ENCODE assay signal across 31 cellular contexts in the genomic region with DNA sequence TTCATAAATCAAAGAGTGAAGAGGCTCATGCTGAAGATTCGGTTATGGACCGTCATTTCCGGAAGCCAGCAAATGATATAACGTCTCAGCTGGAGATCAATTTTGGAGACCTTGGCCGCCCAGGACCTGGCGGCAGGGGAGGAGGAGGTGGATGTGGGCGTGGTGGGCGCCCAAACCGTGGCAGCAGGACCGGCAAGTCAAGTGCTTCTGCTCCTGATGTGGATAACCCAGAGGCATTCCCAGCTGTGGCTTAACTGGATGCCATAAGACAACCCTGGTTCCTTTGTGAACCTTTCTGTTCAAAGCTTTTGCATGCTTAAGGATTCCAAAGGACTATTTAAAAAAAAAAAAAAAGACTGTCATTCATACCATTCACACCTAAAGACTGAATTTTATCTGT. TPM values are rescaled to one million over a fixed set of nuclear protein-coding genes. Genes with fewer than 3 reads are reported as not detected.
DNase-seq lines count a peak whose midpoint lies in the region; ATAC-seq and TF ChIP-seq lines count a peak whose summit lies in the region.
"Had no signal": no experiment of that assay in that cellular context is flagged by ENCODE, and none has a peak within 500 bp of the region (broad histone marks: within the 10 kb centered on the region; RNA-seq: fewer than 3 reads in every experiment).

No MANE protein-coding gene starts in this region.

- H3K4me1 ChIP-seq in HEK293 (ENCODE audit: control insufficient read depth, insufficient read depth, low read length) (no peaks in the 10 kb centered on the region), trophoblast cell (ENCODE audit: control insufficient read depth in 1 of 2, insufficient read depth in 2 of 2, low read length in 2 of 2) (no peaks in the 10 kb centered on the region)
- H3K4me1 ChIP-seq: A549; BE2C; BLaER1; BLaER1 treated with 17β-estradiol and CSF1 and Interleukin-3, amounts not matched to agents 10 nM and 100 nM; Caco-2 had no signal

- H3K4me2 ChIP-seq in trophoblast cell (ENCODE audit: low read length), result no peak overlapping the region
- H3K4me2 ChIP-seq: A549; BLaER1; BLaER1 treated with 17β-estradiol and CSF1 and Interleukin-3, amounts not matched to agents 10 nM and 100 nM had no signal

- CTCF ChIA-PET in HEK293 (lab: Yijun Ruan, JAX), result no interaction called here

- H3K18ac ChIP-seq in trophoblast cell (ENCODE audit: low read length), result no peak overlapping the region

- no CpG with 5 or more reads among the region's 10 CpGs for WGBS in trophoblast cell (ENCODE audit: extremely low coverage, insufficient coverage, insufficient read length)

- no peak overlapping the region for H2BK120ac ChIP-seq in trophoblast cell (ENCODE audit: insufficient read depth, low read length, poor library complexity)

- TF ChIP-seq CTCF in HEK293 (tag by site-specific recombination; IDR thresholded peaks at IDR 0.05) (no peak), WERI-Rb-1 (IDR thresholded peaks at IDR 0.05; ENCODE audit: low read depth, low read length) (no peak)

- no peak overlapping the region for H3K4ac ChIP-seq in trophoblast cell (ENCODE audit: low read depth, low read length)

- H3K14ac ChIP-seq in trophoblast cell (ENCODE audit: low read length), result no peak overlapping the region

- no peak overlapping the region for H2AK5ac ChIP-seq in trophoblast cell (ENCODE audit: low read length)

- H3K4me3 ChIP-seq in HEK293 (ENCODE audit: low read depth, low read length) (no peak overlapping the region), trophoblast cell (ENCODE audit: low read depth, low read length) (no peak overlapping the region), WERI-Rb-1 (ENCODE audit: low read depth, low read length) (no peak overlapping the region)
- H3K4me3 ChIP-seq: A549; BLaER1; BLaER1 treated with 17β-estradiol and CSF1 and Interleukin-3, amounts not matched to agents 10 nM and 100 nM had no signal

- H3K79me2 ChIP-seq in trophoblast cell (ENCODE audit: control insufficient read depth, insufficient read depth, low read length, poor library complexity), result no peaks in the 10 kb centered on the region

- no peak overlapping the region for H4K91ac ChIP-seq in trophoblast cell (ENCODE audit: low read depth, low read length)

- no peak overlapping the region for H2AFZ ChIP-seq in trophoblast cell (ENCODE audit: insufficient read depth, low read length, poor library complexity)

- no peak overlapping the region for H3K9ac ChIP-seq in trophoblast cell (ENCODE audit: low read length)
- H3K9ac ChIP-seq: BLaER1; BLaER1 treated with 17β-estradiol and CSF1 and Interleukin-3, amounts not matched to agents 10 nM and 100 nM had no signal

- H3K27ac ChIP-seq in HEK293 (ENCODE audit: extremely low read depth, low read depth, low read length) (no peak overlapping the region), trophoblast cell (ENCODE audit: low read depth, low read length) (no peak overlapping the region), WERI-Rb-1 (no peak overlapping the region)
- H3K27ac ChIP-seq: 22Rv1; A549; BLaER1; BLaER1 treated with 17β-estradiol and CSF1 and Interleukin-3, amounts not matched to agents 10 nM and 100 nM; C4-2B had no signal

- no peak overlapping the region for H2BK12ac ChIP-seq in trophoblast cell (ENCODE audit: low read length)

- H4K8ac ChIP-seq in trophoblast cell (ENCODE audit: low read depth, low read length), result no peak overlapping the region

- H2BK5ac ChIP-seq in trophoblast cell (ENCODE audit: low read depth, low read length, poor library complexity), result no peak overlapping the region

- peak; percentile 0 for DNase-seq in NCI-H69 (lab: John Stamatoyannopoulos, UW)
- peak; percentile 51 to 75 for DNase-seq in trophoblast cell
- no peak for DNase-seq in WERI-Rb-1
- DNase-seq: 8988T; ACHN; AML-193; BE2C; C1 segment of cervical spinal cord; Caco-2; Calu3; CD4-positive, alpha-beta memory T cell; CD4-positive, alpha-beta T cell; CD4-positive, CD25-positive, alpha-beta regulatory T cell; CD8-positive, alpha-beta memory T cell; CD8-positive, alpha-beta T cell; COR-L47; DMS 273 treated with DMSO at 0.1 percent for 48 hours; DMS153; DMS53; DMS79; DMS79 treated with DMSO at 0.1 percent for 48 hours; DND-41; EL had no signal

- no peaks in the 10 kb centered on the region for H3K79me1 ChIP-seq in trophoblast cell (ENCODE audit: low read length)

- ATAC-seq in GM18511 (IDR thresholded peaks at IDR 0.05; ENCODE audit: unreplicated experiment) (no peak), HG03565 (IDR thresholded peaks at IDR 0.05; ENCODE audit: unreplicated experiment) (no peak)
- ATAC-seq: A549; CD8-positive, alpha-beta T cell had no signal

- H3K9me3 ChIP-seq in HEK293 (ENCODE audit: control insufficient read depth, insufficient read depth, low read depth, low read length), result no peaks in the 10 kb centered on the region
- H3K9me3 ChIP-seq in trophoblast cell (ENCODE audit: insufficient read depth, low read depth, low read length), result no peaks in the 10 kb centered on the region
- H3K9me3 ChIP-seq in WERI-Rb-1 (ENCODE audit: severe bottlenecking), result no peaks in the 10 kb centered on the region
- H3K9me3 ChIP-seq: A549, BE2C, Caco-2 had no signal

- no peak overlapping the region for H3K23ac ChIP-seq in trophoblast cell (ENCODE audit: low read length)

- H3K36me3 ChIP-seq in HEK293 (ENCODE audit: control insufficient read depth in 2 of 2, insufficient read depth in 1 of 2, low read length in 2 of 2) (no peaks in the 10 kb centered on the region), trophoblast cell (ENCODE audit: control insufficient read depth in 1 of 2, insufficient read depth in 2 of 2, low read length in 2 of 2) (no peaks in the 10 kb centered on the region), WERI-Rb-1 (no peaks in the 10 kb centered on the region)
- H3K36me3 ChIP-seq: BE2C; BLaER1; BLaER1 treated with 17β-estradiol and CSF1 and Interleukin-3, amounts not matched to agents 10 nM and 100 nM had no signal

- H3K27me3 ChIP-seq in trophoblast cell (ENCODE audit: insufficient read depth, low read length) (no peaks in the 10 kb centered on the region), WERI-Rb-1 (ENCODE audit: insufficient read depth, low read depth, severe bottlenecking) (peaks cover 15% of the 10 kb centered on the region)
- H3K27me3 ChIP-seq: BE2C had no signal

- H4K12ac ChIP-seq in trophoblast cell (ENCODE audit: low read depth, low read length), result no peak overlapping the region

- POLR2A ChIA-PET in HEK293 (lab: Yijun Ruan, JAX), result no interaction called here

TF ChIP-seq in HEK293, 187 proteins besides CTCF, POLR2A, EP300 and RAD21:
- TF ChIP-seq EGR2 (tag by site-specific recombination; IDR thresholded peaks at IDR 0.05; ENCODE audit: low read depth), result peak; percentile 22; the same call in 1 of the 2 replicates
- TF ChIP-seq FEZF1 (tag by site-specific recombination; IDR thresholded peaks at IDR 0.05), result no peak

RNA-seq across cellular contexts. Expression of a gene that starts 44.0 kb away (rescaled TPM):
- 18.6 and 19.5 TPM in 2 replicates for polyA plus RNA-seq in trophoblast cell (2013)
